14 cellular contexts compared by ENCODE assay signal in genomic region chr1:53562983-53563379, GRCh38.
DNase-seq lines count a peak whose midpoint lies in the region; ATAC-seq and TF ChIP-seq lines count a peak whose summit lies in the region.
"Had no signal": no experiment of that assay in that cellular context is flagged by ENCODE, and none has a peak within 500 bp of the region (broad histone marks: within the 10 kb centered on the region; RNA-seq: fewer than 3 reads in every experiment).

No MANE protein-coding gene starts in this region.

- DNase-seq in activated T-cell treated with anti-CD3 and anti-CD28 coated beads, Interleukin-2, amount 50 U/mL, for 24 hours: peak; percentile 20
- no peak for DNase-seq in activated T-cell treated with anti-CD3 and anti-CD28 coated beads, Interleukin-2, amount 50 U/mL, for 1 hour
- peak; percentile 8 for DNase-seq in natural killer cell
- peak; percentile 13 for DNase-seq in spleen
- DNase-seq in T-helper 2 cell: no peak
- no peak for DNase-seq in omental fat pad (ENCODE audit: low spot score)
- DNase-seq: C1 segment of cervical spinal cord, Calu3, DMS 273 treated with DMSO at 0.1 percent for 48 hours had no signal

- WGBS in spleen, 5 donors: 77 to 86% (median 82%) methylated on average over 3 of the region's 3 CpGs

- no peak for TF ChIP-seq CTCF in OCI-LY3 (IDR thresholded peaks at IDR 0.05; ENCODE audit: low read depth, low read length)
- no peak for TF ChIP-seq CTCF in natural killer cell (IDR thresholded peaks at IDR 0.05)
- TF ChIP-seq CTCF in spleen (IDR thresholded peaks at IDR 0.05 in 8 of 11, conservative IDR thresholded peaks at IDR 0.05 in 3 of 11): no peak
- TF ChIP-seq CTCF in omental fat pad (IDR thresholded peaks at IDR 0.05): no peak

- no peaks in the 10 kb centered on the region for H4K20me1 ChIP-seq in OCI-LY3 (ENCODE audit: insufficient read depth, low read length)

- H3K36me3 Mint-ChIP-seq in activated T-cell treated with anti-CD3 and anti-CD28 coated beads, Interleukin-2, amount 50 U/mL, for 24 hours (ENCODE audit: low read depth): no peaks in the 10 kb centered on the region
- H3K36me3 Mint-ChIP-seq in natural killer cell: peaks cover 6% of the 10 kb centered on the region

- H3K4me3 Mint-ChIP-seq in activated T-cell treated with anti-CD3 and anti-CD28 coated beads, Interleukin-2, amount 50 U/mL, for 24 hours: no peak overlapping the region
- H3K4me3 Mint-ChIP-seq in natural killer cell: peak overlapping the region; percentile 18
- H3K4me3 Mint-ChIP-seq: B cell had no signal

- H3K9me3 Mint-ChIP-seq in activated T-cell treated with anti-CD3 and anti-CD28 coated beads, Interleukin-2, amount 50 U/mL, for 24 hours: peaks cover 9% of the 10 kb centered on the region
- H3K9me3 Mint-ChIP-seq in natural killer cell: peaks cover 3 to 5% of the 10 kb centered on the region in 2 donors
- H3K9me3 Mint-ChIP-seq: CD4-positive, alpha-beta T cell had no signal

- peaks cover 20% of the 10 kb centered on the region for H3K4me1 Mint-ChIP-seq in activated T-cell treated with anti-CD3 and anti-CD28 coated beads, Interleukin-2, amount 50 U/mL, for 24 hours (ENCODE audit: low read depth)
- peaks cover 14 to 23% of the 10 kb centered on the region in 2 donors for H3K4me1 Mint-ChIP-seq in natural killer cell
- H3K4me1 Mint-ChIP-seq: B cell had no signal

- H3K27me3 Mint-ChIP-seq in activated T-cell treated with anti-CD3 and anti-CD28 coated beads, Interleukin-2, amount 50 U/mL, for 24 hours: peaks cover 26% of the 10 kb centered on the region
- H3K27me3 Mint-ChIP-seq in natural killer cell (ENCODE audit: low read depth in 2 of 2): peaks cover 33 to 50% of the 10 kb centered on the region in 2 donors

- H3K4me3 ChIP-seq in OCI-LY3 (ENCODE audit: low read length) (no peak overlapping the region), spleen (no peak overlapping the region)
- H3K4me3 ChIP-seq: HAP-1 had no signal

- H3K27ac ChIP-seq in OCI-LY3 (ENCODE audit: low read length) (no peak overlapping the region), spleen (no peak overlapping the region)

- H3K9ac ChIP-seq in OCI-LY3 (ENCODE audit: low read length): no peak overlapping the region

- no peaks in the 10 kb centered on the region for H3K79me2 ChIP-seq in OCI-LY3 (ENCODE audit: low read length)

- ATAC-seq in natural killer cell (no peak), HG03097 (IDR thresholded peaks at IDR 0.05; ENCODE audit: low FRiP score, unreplicated experiment) (no peak), omental fat pad (ENCODE audit: low FRiP score) (no peak)

- H3K9me3 ChIP-seq in OCI-LY3 (ENCODE audit: insufficient read depth, low read length): no peaks in the 10 kb centered on the region
- peaks cover 0 to 14% (median 10%) of the 10 kb centered on the region in 8 donors for H3K9me3 ChIP-seq in spleen
- H3K9me3 ChIP-seq: HAP-1 had no signal

- peaks cover 22% of the 10 kb centered on the region for H3K27me3 ChIP-seq in OCI-LY3 (ENCODE audit: low read depth, low read length)
- peaks cover 0 to 32% (median 0%) of the 10 kb centered on the region in 7 donors for H3K27me3 ChIP-seq in spleen (replicated peaks in 1 of 7)

- H3K36me3 ChIP-seq in OCI-LY3 (replicated peaks; ENCODE audit: low read depth, low read length) (no peaks in the 10 kb centered on the region), spleen (no peaks in the 10 kb centered on the region)
- H3K36me3 ChIP-seq: HAP-1 had no signal

- intact Hi-C loops in natural killer cell (cut with micrococcal nuclease) (no loop called here), spleen (cut with DNase I; ENCODE audit: low total_unique reads) (no loop called here)

- peak overlapping the region; percentile 56; the same call in 1 of the 2 replicates for H3K4me2 ChIP-seq in OCI-LY3 (ENCODE audit: low read length)

- H3K4me1 ChIP-seq in OCI-LY3 (ENCODE audit: low read length) (peaks cover 8% of the 10 kb centered on the region; the same call in 1 of the 2 replicates), spleen (no peaks in the 10 kb centered on the region)
- H3K4me1 ChIP-seq: HAP-1 had no signal

- no peak for TF ChIP-seq POLR2A in spleen (IDR thresholded peaks at IDR 0.05)

- no peak overlapping the region for H3K27ac Mint-ChIP-seq in activated T-cell treated with anti-CD3 and anti-CD28 coated beads, Interleukin-2, amount 50 U/mL, for 24 hours
- peak overlapping the region in 1 of 2 donors; percentile 35 for H3K27ac Mint-ChIP-seq in natural killer cell
- H3K27ac Mint-ChIP-seq: B cell had no signal

- no peak overlapping the region for H2AFZ ChIP-seq in OCI-LY3 (ENCODE audit: low read depth, low read length)

Comparison
In these comparisons a context has a peak if more than half of its experiments do, and no peak if none do; other contexts are left out.
1. DNase-seq: peak in activated T-cell treated with anti-CD3 and anti-CD28 coated beads, Interleukin-2, amount 50 U/mL, for 24 hours (single experiment), natural killer cell (single experiment) and spleen (single experiment); none in activated T-cell treated with anti-CD3 and anti-CD28 coated beads, Interleukin-2, amount 50 U/mL, for 1 hour (single experiment), T-helper 2 cell (0 of 5) and omental fat pad (single experiment).